In genomic region chr20:32150291-32150848, GRCh38 we compare ENCODE assay signal across 1 cellular context.
TF ChIP-seq lines count a peak whose summit lies in the region.

No MANE protein-coding gene starts in this region.

TF ChIP-seq in IMR-90, 13 proteins besides CTCF, POLR2A, EP300 and RAD21:
- TF ChIP-seq ELK1 (IDR thresholded peaks at IDR 0.05; ENCODE audit: borderline replicate concordance, low read depth, low read length) (no peak), MAFK (IDR thresholded peaks at IDR 0.05; ENCODE audit: low read depth, low read length) (no peak), RCOR1 (IDR thresholded peaks at IDR 0.05; ENCODE audit: insufficient replicate concordance, low read length) (no peak), MAZ (IDR thresholded peaks at IDR 0.05; ENCODE audit: borderline replicate concordance, low read depth, low read length) (no peak), FOS (IDR thresholded peaks at IDR 0.05; ENCODE audit: low read depth, low read length) (no peak), CEBPB (IDR thresholded peaks at IDR 0.05; ENCODE audit: low read depth, low read length) (no peak), CHD1 (IDR thresholded peaks at IDR 0.05; ENCODE audit: low read depth, low read length) (no peak), BHLHE40 (IDR thresholded peaks at IDR 0.05; ENCODE audit: low read depth, low read length) (no peak), MXI1 (IDR thresholded peaks at IDR 0.05; ENCODE audit: borderline replicate concordance, low read depth, low read length) (no peak), SMC3 (IDR thresholded peaks at IDR 0.05; ENCODE audit: low read depth, low read length) (no peak), NFE2L2 (IDR thresholded peaks at IDR 0.05; ENCODE audit: low read depth, low read length) (no peak), RFX5 (IDR thresholded peaks at IDR 0.05; ENCODE audit: low read depth, low read length) (no peak), USF2 (IDR thresholded peaks at IDR 0.05; ENCODE audit: low read depth, low read length) (no peak)
